ENCODE assay signal across 8 cellular contexts in the genomic region with DNA sequence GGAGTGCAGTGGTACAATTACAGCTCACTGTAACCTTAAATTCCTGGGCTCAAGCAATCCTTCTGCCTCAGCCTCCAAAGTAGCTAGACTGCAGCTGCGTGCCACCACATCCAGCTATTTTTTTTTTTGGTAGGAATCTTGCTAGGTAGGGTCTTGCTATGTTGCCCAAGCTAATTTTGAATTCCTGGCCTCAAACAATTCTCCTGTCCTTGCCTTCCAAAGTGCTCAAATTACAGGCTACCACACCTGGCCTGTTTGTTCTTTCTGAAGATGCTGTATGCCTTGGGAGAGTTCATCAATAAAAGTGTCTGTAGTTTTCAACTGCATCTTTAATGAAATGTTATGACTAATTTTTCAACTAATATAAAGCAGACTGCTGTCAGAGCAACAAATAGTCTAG. TPM values are rescaled to one million over a fixed set of nuclear protein-coding genes. Genes with fewer than 3 reads are reported as not detected.
DNase-seq lines count a peak whose midpoint lies in the region; ATAC-seq, FAIRE-seq and TF ChIP-seq lines count a peak whose summit lies in the region.

No MANE protein-coding gene starts in this region.

- TSS peak; percentile 46 for BruUV-seq in HepG2 (replicated peaks; lab: Mats Ljungman, UMichigan)

- H4K20me1 ChIP-seq in HepG2 (ENCODE audit: insufficient read depth, low read length): no peaks in the 10 kb centered on the region

- no peak for TF ChIP-seq POLR2A in HepG2 (IDR thresholded peaks at IDR 0.05; ENCODE audit: insufficient read depth in 1 of 2, low read depth in 2 of 2, low read length in 2 of 2)

- TF ChIP-seq EP300 in HepG2 (IDR thresholded peaks at IDR 0.05; ENCODE audit: low read depth in 2 of 2, low read length in 2 of 2) (no peak), HepG2 (CRISPR knock-in tag; IDR thresholded peaks at IDR 0.05; ENCODE audit: borderline replicate concordance) (no peak)

- WGBS in HepG2 (ENCODE audit: low lambda C conversion rate): 9% methylated on average over 1 of the region's 1 CpG
- 62% methylated on average over 1 of the region's 1 CpG for WGBS in urinary bladder

- H2AFZ ChIP-seq in HepG2 (ENCODE audit: low read length): peak overlapping the region; percentile 97

- no peak overlapping the region for H3K9ac ChIP-seq in HepG2 (ENCODE audit: insufficient read depth, low read depth, low read length)

- peak overlapping the region in 2 of 3 experiments; percentile 57 to 68; a peak in 3 of 6 replicates for H3K4me3 ChIP-seq in HepG2 (replicated peaks in 1 of 3; ENCODE audit: insufficient read depth in 1 of 3, low read depth in 2 of 3, low read length in 3 of 3)
- peak overlapping the region; percentile 39 for H3K4me3 ChIP-seq in urinary bladder (ENCODE audit: low read depth, low read length)

- H3K36me3 ChIP-seq in HepG2 (replicated peaks in 1 of 2; ENCODE audit: control insufficient read depth in 1 of 2, insufficient read depth in 2 of 2, low read length in 2 of 2): no peaks in the 10 kb centered on the region
- no peaks in the 10 kb centered on the region for H3K36me3 ChIP-seq in urinary bladder (ENCODE audit: insufficient read depth)

- no peak for TF ChIP-seq RAD21 in HepG2 (CRISPR knock-in tag; IDR thresholded peaks at IDR 0.05)

- intact Hi-C loops in activated B cell treated with CpG ODN at 0.5 μM for 24 hours (cut with micrococcal nuclease) (loop anchor here (5.0 to 10.0 kb wide), 2 partner anchors 280 to 1173 kb away; a partner anchor contains a TSS), HepG2 (cut with micrococcal nuclease; ENCODE audit: unreplicated experiment) (no loop called here)

- no peak for DNase-seq in activated naive CD4-positive, alpha-beta T cell treated with anti-CD3 and anti-CD28 coated beads, Interleukin-2, amount 10 ng/mL, durations not matched to agents 7 days and 5 days
- no peak for DNase-seq in activated naive CD4-positive, alpha-beta T cell (lab: John Stamatoyannopoulos, UW)
- DNase-seq in activated B cell treated with CpG ODN at 0.5 μM for 24 hours (no peak), HepG2 (ENCODE audit: low spot score) (no peak), pons (ENCODE audit: low spot score) (no peak), OCI-M2 (lab: John Stamatoyannopoulos, UW; ENCODE audit: unreplicated experiment) (no peak)
- no peak for DNase-seq in activated effector memory CD4-positive, alpha-beta T cell treated with anti-CD3 and anti-CD28 coated beads, Interleukin-2, amount 50 U/mL, for 16 hours

- ATAC-seq in activated B cell treated with CpG ODN at 0.5 μM for 24 hours (ENCODE audit: low read depth): peak; percentile 22
- no peak for ATAC-seq in HepG2

- POLR2A ChIA-PET in activated B cell treated with CpG ODN at 0.5 μM for 24 hours (lab: Charles Lee) (interaction anchor here (0.7 to 2.4 kb wide), 8 partner anchors 14 to 1576 kb away, joined by 3 to 10 read pairs (median 7); a partner anchor contains a TSS), HepG2 (lab: Yijun Ruan, JAX) (interaction anchor here (1.0 kb wide), 1 partner anchor 114 kb away, joined by 3 read pairs; no protein-coding TSS in a partner anchor)

- CTCF ChIA-PET in activated naive CD4-positive, alpha-beta T cell treated with anti-CD3 and anti-CD28 coated beads, Interleukin-2, amount 10 ng/mL, durations not matched to agents 7 days and 5 days (lab: Charles Lee): interaction anchor here (1.1 to 1.5 kb wide), 3 partner anchors 29 to 284 kb away, joined by 3 to 9 read pairs (median 4); no protein-coding TSS in a partner anchor
- CTCF ChIA-PET in activated B cell treated with CpG ODN at 0.5 μM for 24 hours (lab: Charles Lee): interaction anchor here (0.7 to 1.8 kb wide), 6 partner anchors 28 to 589 kb away, joined by 3 to 6 read pairs (median 4); a partner anchor contains a TSS
- CTCF ChIA-PET in HepG2 (lab: Yijun Ruan, JAX; ENCODE audit: low intra/inter-chr PET ratio, low total read pairs): no interaction called here

- no peak for TF ChIP-seq CTCF in activated B cell treated with CpG ODN at 0.5 μM for 24 hours (IDR thresholded peaks at IDR 0.05)
- TF ChIP-seq CTCF in HepG2 (CRISPR knock-in tag; IDR thresholded peaks at IDR 0.05): no peak

- H3K36me3 Mint-ChIP-seq in activated naive CD4-positive, alpha-beta T cell treated with anti-CD3 and anti-CD28 coated beads, Interleukin-2, amount 10 ng/mL, durations not matched to agents 7 days and 5 days: peaks cover 65% of the 10 kb centered on the region
- H3K36me3 Mint-ChIP-seq in activated B cell treated with CpG ODN at 0.5 μM for 24 hours (ENCODE audit: low read depth): peaks cover 41% of the 10 kb centered on the region

- no peaks in the 10 kb centered on the region for H3K27me3 Mint-ChIP-seq in activated naive CD4-positive, alpha-beta T cell treated with anti-CD3 and anti-CD28 coated beads, Interleukin-2, amount 10 ng/mL, durations not matched to agents 7 days and 5 days
- no peaks in the 10 kb centered on the region for H3K27me3 Mint-ChIP-seq in activated B cell treated with CpG ODN at 0.5 μM for 24 hours

- no peaks in the 10 kb centered on the region for H3K27me3 ChIP-seq in HepG2 (ENCODE audit: control insufficient read depth in 1 of 2, insufficient read depth in 2 of 2, low read length in 2 of 2)

- no peaks in the 10 kb centered on the region for H3K79me2 ChIP-seq in HepG2 (ENCODE audit: insufficient read depth, low read length)

- no peak for FAIRE-seq in HepG2 (lab: Jason Lieb, UNC)

- no peaks in the 10 kb centered on the region for H3K9me3 ChIP-seq in HepG2 (ENCODE audit: low read length)

- peaks cover 55% of the 10 kb centered on the region for H3K4me1 Mint-ChIP-seq in activated naive CD4-positive, alpha-beta T cell treated with anti-CD3 and anti-CD28 coated beads, Interleukin-2, amount 10 ng/mL, durations not matched to agents 7 days and 5 days
- H3K4me1 Mint-ChIP-seq in activated B cell treated with CpG ODN at 0.5 μM for 24 hours: peaks cover 46% of the 10 kb centered on the region

- H3K4me2 ChIP-seq in HepG2 (ENCODE audit: low read depth, low read length): peak overlapping the region; percentile 65

- H3K27ac Mint-ChIP-seq in activated naive CD4-positive, alpha-beta T cell treated with anti-CD3 and anti-CD28 coated beads, Interleukin-2, amount 10 ng/mL, durations not matched to agents 7 days and 5 days: peak overlapping the region; percentile 83
- H3K27ac Mint-ChIP-seq in activated B cell treated with CpG ODN at 0.5 μM for 24 hours: peak overlapping the region; percentile 74

- peaks cover 28% of the 10 kb centered on the region for H3K9me3 Mint-ChIP-seq in activated naive CD4-positive, alpha-beta T cell treated with anti-CD3 and anti-CD28 coated beads, Interleukin-2, amount 10 ng/mL, durations not matched to agents 7 days and 5 days
- peaks cover 12% of the 10 kb centered on the region for H3K9me3 Mint-ChIP-seq in activated B cell treated with CpG ODN at 0.5 μM for 24 hours

- in situ Hi-C loops in HepG2 (cut with HindIII; ENCODE audit: extremely low pct_ligation_motif_present, low pct_unique_long_range_greater_than_20kb): no loop called here

- no peak overlapping the region for H3K27ac ChIP-seq in HepG2 (ENCODE audit: extremely low read length, insufficient read depth, low read length)
- no peak overlapping the region for H3K27ac ChIP-seq in urinary bladder (ENCODE audit: low read depth)

- H3K4me1 ChIP-seq in HepG2 (ENCODE audit: insufficient read depth, low read length) (peaks cover 10% of the 10 kb centered on the region), urinary bladder (ENCODE audit: insufficient read depth) (no peaks in the 10 kb centered on the region)

- H3K4me3 Mint-ChIP-seq in activated naive CD4-positive, alpha-beta T cell treated with anti-CD3 and anti-CD28 coated beads, Interleukin-2, amount 10 ng/mL, durations not matched to agents 7 days and 5 days: peak overlapping the region; percentile 77
- H3K4me3 Mint-ChIP-seq in activated B cell treated with CpG ODN at 0.5 μM for 24 hours: peak overlapping the region; percentile 79

RNA-seq across cellular contexts. Expression of a gene that starts 0.5 kb away (rescaled TPM):
- total RNA-seq in activated B cell treated with CpG ODN at 0.5 μM for 24 hours: 24.4 and 26.3 TPM in 2 replicates
- total RNA-seq in HepG2 (2016; rRNA removed; fragmentation: Illumina TruSeq; extraction: Trizol): 1.5 and 3.0 TPM in 2 replicates
- total RNA-seq in HepG2 (2016; cell fraction: cytosol; rRNA removed; fragmentation: Illumina TruSeq; extraction: Trizol; ENCODE audit: low read depth): under 0.01 and 0.09 TPM in 2 replicates
- 1.5 and 2.9 TPM in 2 replicates for total RNA-seq in HepG2 (2016; cell fraction: insoluble cytoplasmic fraction; rRNA removed; fragmentation: Illumina TruSeq; extraction: Trizol)
- total RNA-seq in HepG2 (2016; cell fraction: membrane; rRNA removed; fragmentation: Illumina TruSeq; extraction: Trizol): 0.41 and 0.62 TPM in 2 replicates
- 1.9 and 2.1 TPM in 2 replicates for total RNA-seq in HepG2 (2016; cell fraction: nucleus; rRNA removed; fragmentation: Illumina TruSeq; extraction: Trizol)
- polyA plus RNA-seq in HepG2 (2011; rRNA removed): 0.08 and 0.13 TPM in 2 replicates
- polyA plus RNA-seq in HepG2 (2011; cell fraction: cytosol; rRNA removed): 0.01 and 0.06 TPM in 2 replicates
- 0.14 TPM in 2 replicates for polyA plus RNA-seq in HepG2 (2011; cell fraction: nucleus; rRNA removed)
- polyA plus RNA-seq in HepG2 (2012): 0.30 and 0.37 TPM in 2 replicates
- 0.02 and 0.05 TPM in 2 replicates for polyA plus RNA-seq in HepG2 (2016; cell fraction: cytosol; fragmentation: Illumina TruSeq; extraction: Trizol; ENCODE audit: low read depth)
- polyA plus RNA-seq in HepG2 (2016; cell fraction: insoluble cytoplasmic fraction; fragmentation: Illumina TruSeq; extraction: Trizol; ENCODE audit: low read depth): 0.88 and 1.1 TPM in 2 replicates
- polyA plus RNA-seq in HepG2 (2016; cell fraction: membrane; fragmentation: Illumina TruSeq; extraction: Trizol; ENCODE audit: low read depth): 0.03 and 0.10 TPM in 2 replicates
- 0.89 and 1.2 TPM in 2 replicates for polyA plus RNA-seq in HepG2 (2016; cell fraction: nucleus; fragmentation: Illumina TruSeq; extraction: Trizol; ENCODE audit: insufficient read depth, low read depth)
- 0.04 and 3.3 TPM in 2 replicates for polyA minus RNA-seq in HepG2 (2011; rRNA and poly(A)+ RNA removed; ENCODE audit: low replicate concordance)
- polyA minus RNA-seq in HepG2 (2011; cell fraction: cytosol; rRNA and poly(A)+ RNA removed): 0.18 and 0.20 TPM in 2 replicates
- polyA minus RNA-seq in HepG2 (2011; cell fraction: nucleus; rRNA and poly(A)+ RNA removed): 1.4 and 3.0 TPM in 2 replicates
- total RNA-seq in urinary bladder: 29.0 TPM
- 2.3 TPM for polyA plus RNA-seq in urinary bladder

RNA-seq across cellular contexts. Expression of a gene that starts 30.9 kb away (rescaled TPM):
- total RNA-seq in activated B cell treated with CpG ODN at 0.5 μM for 24 hours (34.1 and 43.3 TPM in 2 replicates), HepG2 (2016; rRNA removed; fragmentation: Illumina TruSeq; extraction: Trizol) (not detected in 2 replicates), urinary bladder (25.5 TPM)
- not detected in 2 replicates for total RNA-seq in HepG2 (2016; cell fraction: cytosol; rRNA removed; fragmentation: Illumina TruSeq; extraction: Trizol; ENCODE audit: low read depth)
- total RNA-seq in HepG2 (2016; cell fraction: insoluble cytoplasmic fraction; rRNA removed; fragmentation: Illumina TruSeq; extraction: Trizol): not detected in 2 replicates
- not detected in 2 replicates for total RNA-seq in HepG2 (2016; cell fraction: membrane; rRNA removed; fragmentation: Illumina TruSeq; extraction: Trizol)
- not detected in 2 replicates for total RNA-seq in HepG2 (2016; cell fraction: nucleus; rRNA removed; fragmentation: Illumina TruSeq; extraction: Trizol)
- polyA plus RNA-seq in HepG2 (2011; rRNA removed) (not detected in 2 replicates), urinary bladder (5.0 TPM)
- not detected in 2 replicates for polyA plus RNA-seq in HepG2 (2011; cell fraction: cytosol; rRNA removed)
- polyA plus RNA-seq in HepG2 (2011; cell fraction: nucleus; rRNA removed): 0.10 TPM in 1 of 2 replicates, not detected in the other
- not detected in 2 replicates for polyA plus RNA-seq in HepG2 (2012)
- not detected in 2 replicates for polyA plus RNA-seq in HepG2 (2016; cell fraction: cytosol; fragmentation: Illumina TruSeq; extraction: Trizol; ENCODE audit: low read depth)
- polyA plus RNA-seq in HepG2 (2016; cell fraction: insoluble cytoplasmic fraction; fragmentation: Illumina TruSeq; extraction: Trizol; ENCODE audit: low read depth): not detected in 2 replicates
- polyA plus RNA-seq in HepG2 (2016; cell fraction: membrane; fragmentation: Illumina TruSeq; extraction: Trizol; ENCODE audit: low read depth): not detected in 2 replicates
- polyA plus RNA-seq in HepG2 (2016; cell fraction: nucleus; fragmentation: Illumina TruSeq; extraction: Trizol; ENCODE audit: insufficient read depth, low read depth): not detected in 2 replicates
- polyA minus RNA-seq in HepG2 (2011; rRNA and poly(A)+ RNA removed; ENCODE audit: low replicate concordance): 0.68 TPM in 1 of 2 replicates, not detected in the other
- not detected in 2 replicates for polyA minus RNA-seq in HepG2 (2011; cell fraction: cytosol; rRNA and poly(A)+ RNA removed)
- polyA minus RNA-seq in HepG2 (2011; cell fraction: nucleus; rRNA and poly(A)+ RNA removed): not detected in 2 replicates

Comparison
In these comparisons a context has a peak if more than half of its experiments do, and no peak if none do; other contexts are left out.
1. RNA of a gene that starts 30.9 kb away (total RNA-seq): 34.1 to 43.3 TPM in activated B cell treated with CpG ODN at 0.5 μM for 24 hours and 25.5 TPM in urinary bladder (single experiment); not detected in HepG2; every median in the first group is over 10 times any median in the second.